ENCODE assay signal across 8 cellular contexts in the genomic region with DNA sequence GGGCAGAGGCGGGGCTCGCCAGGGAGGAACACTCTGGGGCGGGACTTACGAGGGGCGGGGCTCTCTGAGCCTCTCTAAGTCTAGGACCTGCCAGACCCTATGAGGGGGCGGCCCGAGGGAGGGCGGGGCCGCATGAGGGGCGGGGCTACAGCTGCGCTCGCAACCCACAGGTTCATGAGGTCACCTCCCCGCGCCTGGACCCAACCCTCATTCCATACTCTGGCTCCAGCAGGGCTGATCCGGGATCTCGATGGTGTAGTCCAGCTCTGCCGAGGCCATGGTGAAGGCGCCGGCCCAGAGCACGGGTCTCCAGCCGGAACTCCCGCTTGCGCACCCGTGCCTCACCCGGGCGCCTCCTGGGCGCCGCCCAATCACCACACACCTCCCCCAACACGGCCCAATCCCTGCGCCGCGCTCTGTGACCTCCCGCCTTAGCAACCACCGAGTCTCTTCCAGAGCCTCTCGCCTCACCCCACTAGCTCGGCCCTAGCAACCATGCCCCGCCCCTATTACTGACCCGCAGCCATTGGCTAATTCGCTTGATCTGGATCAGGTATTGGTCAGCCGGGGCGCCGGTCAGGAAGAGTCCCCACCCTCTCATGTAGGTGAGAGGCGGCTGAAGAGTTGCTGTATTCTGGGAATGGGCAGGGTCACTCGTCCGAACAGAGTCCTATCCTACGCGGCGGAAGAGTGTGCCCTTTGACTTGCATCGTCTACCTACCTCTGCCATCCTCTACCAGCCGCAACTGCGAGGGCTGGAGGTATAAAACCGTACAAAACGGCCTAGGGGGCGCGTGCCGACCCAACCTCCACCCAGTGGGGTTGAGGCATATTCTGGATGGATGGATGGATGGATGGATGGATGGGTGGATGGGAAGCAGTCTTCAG. TPM values are rescaled to one million over a fixed set of nuclear protein-coding genes. Genes with fewer than 3 reads are reported as not detected.
DNase-seq lines count a peak whose midpoint lies in the region; ATAC-seq, FAIRE-seq and TF ChIP-seq lines count a peak whose summit lies in the region.

TSS of gene ARMH1 (plus strand) at position 602 of the 888 bp plus-strand sequence. CDS start 14,984 bp downstream, outside the sequence.
TSS of gene TMEM53 (minus strand) at position 369 of the 888 bp plus-strand sequence. CDS start at position 279, 90 bp downstream.

- peak within 1 kb of the TSS; percentile 82 for H3K4me3 ChIP-seq in brain microvascular endothelial cell (ENCODE audit: low read depth, low read length)
- peak within 1 kb of the TSS; percentile 68; the same call in 1 of the 2 replicates for H3K4me3 ChIP-seq in iPS DF 6.9 (ENCODE audit: low read length)
- H3K4me3 ChIP-seq in gastrocnemius medialis, result peak within 1 kb of the TSS; percentile 62 to 88 (median 69)

- in situ Hi-C loops in brain microvascular endothelial cell (cut with HindIII; ENCODE audit: low pct_ligation_motif_present, low sequenced_read_pairs), result no loop called here
- in situ Hi-C loops in gastrocnemius medialis (cut with MboI; ENCODE audit: low sequenced_read_pairs in 4 of 4), result no loop called here

- WGBS in iPS DF 6.9 (ENCODE audit: insufficient coverage, insufficient read length), result no CpG with 5 or more reads among the region's 56 CpGs

- no peaks in the 10 kb centered on the region for H3K36me3 ChIP-seq in brain microvascular endothelial cell (replicated peaks)
- H3K36me3 ChIP-seq in iPS DF 6.9 (ENCODE audit: control insufficient read depth, insufficient read depth, low read length), result no peaks in the 10 kb centered on the region
- H3K36me3 ChIP-seq in gastrocnemius medialis, result no peaks in the 10 kb centered on the region

- H3K27ac ChIP-seq in brain microvascular endothelial cell, result peak within 1 kb of the TSS; percentile 92
- H3K27ac ChIP-seq in iPS DF 6.9 (ENCODE audit: low read length), result no peak within 1 kb of the TSS
- H3K27ac ChIP-seq in gastrocnemius medialis, result peak within 1 kb of the TSS; percentile 88 to 99 (median 95)

- DNase-seq in NCI-H2107 (lab: John Stamatoyannopoulos, UW) (peak; percentile 99), UCSD-AML1 (lab: John Stamatoyannopoulos, UW; ENCODE audit: unreplicated experiment) (peak; percentile 98), brain microvascular endothelial cell (peak; percentile 99), iPS DF 6.9 (ENCODE audit: low read depth, low spot score) (peak; percentile 98), gastrocnemius medialis (peak; percentile 99 to 100)

- H3K4me1 ChIP-seq in iPS DF 6.9 (ENCODE audit: control insufficient read depth, insufficient read depth, low read length) (no peaks in the 10 kb centered on the region), gastrocnemius medialis (peaks cover 21 to 44% of the 10 kb centered on the region in 2 donors)

- peak; percentile 29 for TF ChIP-seq CTCF in brain microvascular endothelial cell (IDR thresholded peaks at IDR 0.05; ENCODE audit: low read depth, low read length, missing control alignments)
- no peak for TF ChIP-seq CTCF in gastrocnemius medialis (IDR thresholded peaks at IDR 0.05 in 4 of 5, conservative IDR thresholded peaks at IDR 0.05 in 1 of 5)

- intact Hi-C loops in gastrocnemius medialis (cut with DNase I; ENCODE audit: low total_unique reads), result loop anchor here (2.0 to 5.0 kb wide), 2 partner anchors 42 to 56 kb away; partner anchors contain the start of gene RNU5D-1

- peak; percentile 38 for TF ChIP-seq POLR2A in GM18526 (IDR thresholded peaks at IDR 0.05; ENCODE audit: extremely low read depth, insufficient read length)
- peak; percentile 58 to 63 for TF ChIP-seq POLR2A in gastrocnemius medialis (IDR thresholded peaks at IDR 0.05)

- peak; percentile 95 for FAIRE-seq in A204.1 (lab: Jason Lieb, UNC)

- no peaks in the 10 kb centered on the region for H3K27me3 ChIP-seq in brain microvascular endothelial cell (replicated peaks)
- no peaks in the 10 kb centered on the region for H3K27me3 ChIP-seq in iPS DF 6.9 (ENCODE audit: control insufficient read depth, insufficient read depth, low read length)
- H3K27me3 ChIP-seq in gastrocnemius medialis, result no peaks in the 10 kb centered on the region

- ATAC-seq in HG03064 (IDR thresholded peaks at IDR 0.05; ENCODE audit: low read depth, unreplicated experiment) (peak; percentile 86), gastrocnemius medialis (peak; percentile 93 to 95)

- no peaks in the 10 kb centered on the region for H3K9me3 ChIP-seq in iPS DF 6.9 (ENCODE audit: control insufficient read depth, insufficient read depth, low read length)
- no peaks in the 10 kb centered on the region for H3K9me3 ChIP-seq in gastrocnemius medialis

RNA-seq across cellular contexts. Expression of gene ARMH1, which starts in this region (rescaled TPM):
- under 1 TPM in 1 of 4 donors, not detected in 3; 0.78 TPM for total RNA-seq in gastrocnemius medialis

RNA-seq across cellular contexts. Expression of gene TMEM53, which starts in this region (rescaled TPM):
- 1 to 10 TPM; 2.6 to 5.9 (median 4.2) TPM for total RNA-seq in gastrocnemius medialis
